Comparison of ENCODE assay signal across 20 cellular contexts in the genomic region with DNA sequence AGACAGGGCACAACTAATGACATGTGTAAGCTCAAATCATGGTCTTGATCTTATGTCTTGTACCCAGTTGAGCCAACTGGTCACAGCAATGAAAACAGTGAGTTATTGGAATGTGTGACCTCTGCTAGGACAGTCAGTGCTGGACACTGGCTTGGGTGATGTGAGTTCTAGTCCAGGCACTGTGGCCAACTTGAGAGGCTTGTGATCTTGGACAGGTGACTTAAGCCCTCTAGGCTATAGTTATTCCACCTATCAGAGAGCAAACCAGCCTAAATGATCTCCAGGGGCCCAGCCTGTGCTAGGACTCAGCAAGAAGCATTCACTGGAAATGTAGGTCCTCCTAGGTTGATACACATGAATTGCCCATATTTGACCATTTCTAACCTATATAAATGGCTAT. TPM values are rescaled to one million over a fixed set of nuclear protein-coding genes. Genes with fewer than 3 reads are reported as not detected.
DNase-seq lines count a peak whose midpoint lies in the region; ATAC-seq, FAIRE-seq and TF ChIP-seq lines count a peak whose summit lies in the region.
"Had no signal": no experiment of that assay in that cellular context is flagged by ENCODE, and none has a peak within 500 bp of the region (broad histone marks: within the 10 kb centered on the region; RNA-seq: fewer than 3 reads in every experiment).

No MANE protein-coding gene starts in this region.

- no peaks in the 10 kb centered on the region for H3K79me2 ChIP-seq in K562 (ENCODE audit: control insufficient read depth, insufficient read depth, low read length)

- no peak for TF ChIP-seq RAD21 in K562 (CRISPR knock-in tag; conservative IDR thresholded peaks at IDR 0.05 in 1 of 2, IDR thresholded peaks at IDR 0.05 in 1 of 2)

- H3K9ac ChIP-seq in K562 (ENCODE audit: insufficient read depth in 1 of 2, low read depth in 2 of 2, low read length in 2 of 2) = no peak overlapping the region
- peak overlapping the region; percentile 66 for H3K9ac ChIP-seq in mucosa of stomach (ENCODE audit: low read length)

- peaks cover 7% of the 10 kb centered on the region for H3K4me1 Mint-ChIP-seq in activated CD8-positive, alpha-beta memory T cell treated with anti-CD3 and anti-CD28 coated beads, Interleukin-2, amount 10 ng/mL, durations not matched to agents 7 days and 5 days
- peaks cover 14% of the 10 kb centered on the region for H3K4me1 Mint-ChIP-seq in CD14-positive monocyte

- TF ChIP-seq POLR2A in K562 (conservative IDR thresholded peaks at IDR 0.05) (no peak), testis (IDR thresholded peaks at IDR 0.05) (no peak)

- no peaks in the 10 kb centered on the region for H3K9me3 ChIP-seq in K562 (replicated peaks; ENCODE audit: control insufficient read depth, insufficient read depth, low read depth, low read length)
- H3K9me3 ChIP-seq in mucosa of stomach (ENCODE audit: control insufficient read depth, low read length) = no peaks in the 10 kb centered on the region
- H3K9me3 ChIP-seq in testis = no peaks in the 10 kb centered on the region
- H3K9me3 ChIP-seq: A549, BE2C, HAP-1 had no signal

- no peaks in the 10 kb centered on the region for H4K20me1 ChIP-seq in K562 (replicated peaks; ENCODE audit: control insufficient read depth, insufficient read depth, low read length)

- CTCF ChIA-PET in activated CD8-positive, alpha-beta memory T cell treated with anti-CD3 and anti-CD28 coated beads, Interleukin-2, amount 10 ng/mL, durations not matched to agents 7 days and 5 days (lab: Charles Lee) = interaction anchor here (1.5 to 2.2 kb wide), 2 partner anchors 17 to 266 kb away, joined by 5 to 6 read pairs; no protein-coding TSS in a partner anchor
- CTCF ChIA-PET in K562 (lab: Yijun Ruan, JAX; ENCODE audit: low intra/inter-chr PET ratio) = no interaction called here

- peak overlapping the region; percentile 13; the same call in 1 of the 2 replicates for H2AFZ ChIP-seq in K562 (ENCODE audit: low read depth, low read length)

- no peaks in the 10 kb centered on the region for H3K36me3 ChIP-seq in K562 (ENCODE audit: control insufficient read depth, insufficient read depth, low read length)
- H3K36me3 ChIP-seq in mucosa of stomach (ENCODE audit: control insufficient read depth, insufficient read depth, low read length) = no peaks in the 10 kb centered on the region
- no peaks in the 10 kb centered on the region for H3K36me3 ChIP-seq in testis (ENCODE audit: low read depth, missing control alignments)
- H3K36me3 ChIP-seq: BE2C, HAP-1 had no signal

- peak; percentile 9 for DNase-seq in activated CD8-positive, alpha-beta memory T cell treated with anti-CD3 and anti-CD28 coated beads, Interleukin-2, amount 10 ng/mL, durations not matched to agents 7 days and 5 days
- DNase-seq in K562 (ENCODE audit: extremely low read depth in 1 of 4, low spot score in 3 of 4) (no peak), testis (peak; percentile 4), D721Med (ENCODE audit: insufficient read length, low spot score) (no peak), activated T-cell treated with anti-CD3 and anti-CD28 coated beads for 4 hours (no peak), CD14-positive monocyte (ENCODE audit: low spot score) (no peak)
- DNase-seq: BE2C, COR-L47, DND-41, GF-D8, GOT3, IMR-90 had no signal

- no peak for ATAC-seq in activated CD8-positive, alpha-beta memory T cell treated with anti-CD3 and anti-CD28 coated beads, Interleukin-2, amount 10 ng/mL, durations not matched to agents 7 days and 5 days
- ATAC-seq in K562 = no peak
- ATAC-seq: A549; CD8-positive, alpha-beta T cell had no signal

- intact Hi-C loops in K562 (cut with micrococcal nuclease) (no loop called here), testis (cut with DNase I; ENCODE audit: low total_unique reads) (no loop called here), CD14-positive monocyte (cut with micrococcal nuclease) (no loop called here)

- no peak overlapping the region for H3K4me2 ChIP-seq in K562 (ENCODE audit: insufficient read depth, low read length)
- H3K4me2 ChIP-seq: A549 had no signal

- H3K9me3 Mint-ChIP-seq in activated CD8-positive, alpha-beta memory T cell treated with anti-CD3 and anti-CD28 coated beads, Interleukin-2, amount 10 ng/mL, durations not matched to agents 7 days and 5 days (ENCODE audit: low read depth) = no peaks in the 10 kb centered on the region
- peaks cover 0 to 2% (median 0%) of the 10 kb centered on the region in 7 donors for H3K9me3 Mint-ChIP-seq in CD14-positive monocyte
- H3K9me3 Mint-ChIP-seq: CD8-positive, alpha-beta T cell had no signal

- no peaks in the 10 kb centered on the region for H3K9me1 ChIP-seq in K562 (ENCODE audit: control insufficient read depth, insufficient read depth, low read length)

- H3K27me3 Mint-ChIP-seq in activated CD8-positive, alpha-beta memory T cell treated with anti-CD3 and anti-CD28 coated beads, Interleukin-2, amount 10 ng/mL, durations not matched to agents 7 days and 5 days = peaks cover 29% of the 10 kb centered on the region
- peaks cover 0 to 10% (median 9%) of the 10 kb centered on the region in 3 donors for H3K27me3 Mint-ChIP-seq in CD14-positive monocyte (ENCODE audit: low read depth in 3 of 3)

- POLR2A ChIA-PET in K562 (lab: Yijun Ruan, JAX) = no interaction called here

- H3K4me3 Mint-ChIP-seq in activated CD8-positive, alpha-beta memory T cell treated with anti-CD3 and anti-CD28 coated beads, Interleukin-2, amount 10 ng/mL, durations not matched to agents 7 days and 5 days = no peak overlapping the region
- H3K4me3 Mint-ChIP-seq in CD14-positive monocyte = no peak overlapping the region
- H3K4me3 Mint-ChIP-seq: CD8-positive, alpha-beta T cell had no signal

- H3K27ac ChIP-seq in K562 (ENCODE audit: extremely low read depth, low read depth, low read length) = no peak overlapping the region
- H3K27ac ChIP-seq in testis = no peak overlapping the region
- H3K27ac ChIP-seq: A549, C4-2B, HL-60 had no signal

- H3K36me3 Mint-ChIP-seq in activated CD8-positive, alpha-beta memory T cell treated with anti-CD3 and anti-CD28 coated beads, Interleukin-2, amount 10 ng/mL, durations not matched to agents 7 days and 5 days = no peaks in the 10 kb centered on the region
- H3K36me3 Mint-ChIP-seq in CD14-positive monocyte = no peaks in the 10 kb centered on the region
- H3K36me3 Mint-ChIP-seq: CD8-positive, alpha-beta T cell had no signal

- no peak overlapping the region for H3K4me3 ChIP-seq in K562
- H3K4me3 ChIP-seq in mucosa of stomach (ENCODE audit: low read length) = peak overlapping the region; percentile 0
- no peak overlapping the region for H3K4me3 ChIP-seq in testis
- H3K4me3 ChIP-seq: A549, HAP-1 had no signal

- no peak for TF ChIP-seq EP300 in K562 (IDR thresholded peaks at IDR 0.05; ENCODE audit: low read length)

- FAIRE-seq in K562 (lab: Jason Lieb, UNC) (no peak), D721Med (lab: Jason Lieb, UNC) (no peak)
- FAIRE-seq: A549, GM19239 had no signal

- in situ Hi-C loops in K562 (cut with MboI) = no loop called here

- TF ChIP-seq CTCF in K562 (IDR thresholded peaks at IDR 0.05 in 2 of 3, conservative IDR thresholded peaks at IDR 0.05 in 1 of 3; ENCODE audit: insufficient read depth in 2 of 3, low read depth in 1 of 3, low read length in 3 of 3) = no peak
- no peak for TF ChIP-seq CTCF in testis (IDR thresholded peaks at IDR 0.05)
- TF ChIP-seq CTCF in D721Med (IDR thresholded peaks at IDR 0.05; ENCODE audit: insufficient read depth, missing control alignments) = no peak
- TF ChIP-seq CTCF in CD14-positive monocyte (IDR thresholded peaks at IDR 0.05) = no peak

- no TSS peak for BruUV-seq in K562 (replicated peaks; lab: Mats Ljungman, UMichigan)

- H3K27ac Mint-ChIP-seq in activated CD8-positive, alpha-beta memory T cell treated with anti-CD3 and anti-CD28 coated beads, Interleukin-2, amount 10 ng/mL, durations not matched to agents 7 days and 5 days = no peak overlapping the region
- H3K27ac Mint-ChIP-seq in CD14-positive monocyte = no peak overlapping the region
- H3K27ac Mint-ChIP-seq: CD8-positive, alpha-beta T cell had no signal

- H3K4me1 ChIP-seq in K562 (replicated peaks in 1 of 2; ENCODE audit: control insufficient read depth in 2 of 2, insufficient read depth in 2 of 2, low read length in 2 of 2) = peaks cover 0 to 2% of the 10 kb centered on the region in 2 experiments; a peak in 2 of 5 replicates
- peaks cover 13% of the 10 kb centered on the region for H3K4me1 ChIP-seq in mucosa of stomach (ENCODE audit: control insufficient read depth, insufficient read depth, low read length)
- H3K4me1 ChIP-seq in testis = no peaks in the 10 kb centered on the region
- H3K4me1 ChIP-seq: BE2C had no signal

- H3K27me3 ChIP-seq in K562 (ENCODE audit: control insufficient read depth in 2 of 2, insufficient read depth in 2 of 2, low read length in 2 of 2) (peaks cover 5 to 12% of the 10 kb centered on the region in 2 experiments; a peak in 3 of 5 replicates), mucosa of stomach (ENCODE audit: control insufficient read depth, insufficient read depth, low read length) (no peaks in the 10 kb centered on the region), testis (no peaks in the 10 kb centered on the region)

RNA-seq across cellular contexts. Expression of a gene that starts 1.1 kb away (rescaled TPM):
- total RNA-seq in activated CD8-positive, alpha-beta memory T cell treated with anti-CD3 and anti-CD28 coated beads, Interleukin-2, amount 10 ng/mL, durations not matched to agents 7 days and 5 days = not detected
- not detected in 2 replicates for total RNA-seq in K562 (2011; cell fraction: chromatin; rRNA removed; ENCODE audit: low replicate concordance)
- not detected in 2 replicates for total RNA-seq in K562 (2011; cell fraction: nucleolus; rRNA removed)
- not detected in 2 replicates for total RNA-seq in K562 (2011; cell fraction: nucleoplasm; rRNA removed)
- total RNA-seq in K562 (2014; rRNA removed) (not detected in 2 replicates), K562 (2014; rRNA removed; fragmentation: Illumina TruSeq; extraction: Trizol) (not detected in 2 replicates), K562 (2015; rRNA removed; fragmentation: Illumina TruSeq; extraction: Trizol) (not detected in 2 replicates), K562 (2021) (not detected in 2 replicates), testis (under 1 TPM in 1 of 2 donors, not detected in 1; 0.37 TPM)
- polyA plus RNA-seq in K562 (2011; rRNA removed) (not detected in 2 replicates), K562 (2014; fragmentation: Illumina TruSeq; extraction: Trizol) (not detected in 2 replicates), K562 (2014; fragmentation: Nextera tagmentation; extraction: Ambion mirVana) (not detected), K562 (2014; rRNA removed) (not detected in 2 replicates), testis (ENCODE audit: insufficient read depth, low read depth, low replicate concordance) (0.74 TPM), CD14-positive monocyte (under 1 TPM in 1 of 2 donors, not detected in 1; 0.27 TPM)
- not detected in 2 replicates for polyA plus RNA-seq in K562 (2011; cell fraction: cytosol; rRNA removed)
- polyA plus RNA-seq in K562 (2011; cell fraction: nucleus; rRNA removed) = not detected in 2 replicates
- polyA plus RNA-seq in K562 (2012) = not detected in 2 replicates
- not detected in 2 replicates for polyA minus RNA-seq in K562 (2011; rRNA and poly(A)+ RNA removed)
- not detected in 2 replicates for polyA minus RNA-seq in K562 (2011; cell fraction: cytosol; rRNA and poly(A)+ RNA removed)
- not detected in 2 replicates for polyA minus RNA-seq in K562 (2011; cell fraction: nucleus; rRNA and poly(A)+ RNA removed)
- total RNA-seq: CD8-positive, alpha-beta T cell; IMR-90 had no signal
- polyA plus RNA-seq: A549, AG04450, IMR-90 had no signal

RNA-seq across cellular contexts. Expression of a gene that starts 10.4 kb away (rescaled TPM):
- total RNA-seq in activated CD8-positive, alpha-beta memory T cell treated with anti-CD3 and anti-CD28 coated beads, Interleukin-2, amount 10 ng/mL, durations not matched to agents 7 days and 5 days = 1 to 10 TPM; 3.4 to 6.7 TPM
- 18.4 and 18.7 TPM in 2 replicates for total RNA-seq in K562 (2011; cell fraction: chromatin; rRNA removed; ENCODE audit: low replicate concordance)
- total RNA-seq in K562 (2011; cell fraction: nucleolus; rRNA removed) = 4.7 and 11.2 TPM in 2 replicates
- 18.9 and 26.6 TPM in 2 replicates for total RNA-seq in K562 (2011; cell fraction: nucleoplasm; rRNA removed)
- 11.9 and 39.6 TPM in 2 replicates for total RNA-seq in K562 (2014; rRNA removed)
- total RNA-seq in K562 (2014; rRNA removed; fragmentation: Illumina TruSeq; extraction: Trizol) = 17.7 and 28.5 TPM in 2 replicates
- 12.2 and 14.1 TPM in 2 replicates for total RNA-seq in K562 (2015; rRNA removed; fragmentation: Illumina TruSeq; extraction: Trizol)
- total RNA-seq in K562 (2021) = 3.9 and 29.5 TPM in 2 replicates
- polyA plus RNA-seq in K562 (2011; rRNA removed) = 6.1 and 9.2 TPM in 2 replicates
- 7.9 and 11.5 TPM in 2 replicates for polyA plus RNA-seq in K562 (2011; cell fraction: cytosol; rRNA removed)
- polyA plus RNA-seq in K562 (2011; cell fraction: nucleus; rRNA removed) = 11.4 and 14.1 TPM in 2 replicates
- 0.83 and 9.8 TPM in 2 replicates for polyA plus RNA-seq in K562 (2012)
- polyA plus RNA-seq in K562 (2014; fragmentation: Illumina TruSeq; extraction: Trizol) = 39.8 and 42.6 TPM in 2 replicates
- 100 to 1,000 TPM in 1 of 2 experiments, 10 to 100 TPM in 1; 86.3 to 113 TPM for polyA plus RNA-seq in K562 (2014; fragmentation: Nextera tagmentation; extraction: Ambion mirVana)
- 25.5 and 50.4 TPM in 2 replicates for polyA plus RNA-seq in K562 (2014; rRNA removed)
- polyA minus RNA-seq in K562 (2011; rRNA and poly(A)+ RNA removed) = 7.9 and 21.9 TPM in 2 replicates
- 1.1 and 3.3 TPM in 2 replicates for polyA minus RNA-seq in K562 (2011; cell fraction: cytosol; rRNA and poly(A)+ RNA removed)
- 5.9 and 11.8 TPM in 2 replicates for polyA minus RNA-seq in K562 (2011; cell fraction: nucleus; rRNA and poly(A)+ RNA removed)
- total RNA-seq in testis = 10 to 100 TPM in 1 of 2 donors, 1 to 10 TPM in 1; 5.0 to 13.3 TPM
- polyA plus RNA-seq in testis (ENCODE audit: insufficient read depth, low read depth, low replicate concordance) = 9.1 TPM
- polyA plus RNA-seq in CD14-positive monocyte = 10 to 100 TPM in 1 of 2 donors, 1 to 10 TPM in 1; 4.0 to 10.7 TPM

RNA-seq across cellular contexts. Expression of a gene that starts 58.8 kb away (rescaled TPM):
- not detected for total RNA-seq in activated CD8-positive, alpha-beta memory T cell treated with anti-CD3 and anti-CD28 coated beads, Interleukin-2, amount 10 ng/mL, durations not matched to agents 7 days and 5 days
- not detected in 2 replicates for total RNA-seq in K562 (2011; cell fraction: chromatin; rRNA removed; ENCODE audit: low replicate concordance)
- total RNA-seq in K562 (2011; cell fraction: nucleolus; rRNA removed) = not detected in 2 replicates
- total RNA-seq in K562 (2011; cell fraction: nucleoplasm; rRNA removed) = not detected in 2 replicates
- total RNA-seq in K562 (2014; rRNA removed) (not detected in 2 replicates), K562 (2014; rRNA removed; fragmentation: Illumina TruSeq; extraction: Trizol) (not detected in 2 replicates), K562 (2015; rRNA removed; fragmentation: Illumina TruSeq; extraction: Trizol) (not detected in 2 replicates), K562 (2021) (not detected in 2 replicates), testis (under 1 TPM in 1 of 2 donors, not detected in 1; 0.37 TPM)
- polyA plus RNA-seq in K562 (2011; rRNA removed) (not detected in 2 replicates), K562 (2014; fragmentation: Illumina TruSeq; extraction: Trizol) (not detected in 2 replicates), K562 (2014; fragmentation: Nextera tagmentation; extraction: Ambion mirVana) (not detected), K562 (2014; rRNA removed) (not detected in 2 replicates), testis (ENCODE audit: insufficient read depth, low read depth, low replicate concordance) (not detected), CD14-positive monocyte (not detected)
- not detected in 2 replicates for polyA plus RNA-seq in K562 (2011; cell fraction: cytosol; rRNA removed)
- not detected in 2 replicates for polyA plus RNA-seq in K562 (2011; cell fraction: nucleus; rRNA removed)
- polyA plus RNA-seq in K562 (2012) = not detected in 2 replicates
- not detected in 2 replicates for polyA minus RNA-seq in K562 (2011; rRNA and poly(A)+ RNA removed)
- polyA minus RNA-seq in K562 (2011; cell fraction: cytosol; rRNA and poly(A)+ RNA removed) = not detected in 2 replicates
- not detected in 2 replicates for polyA minus RNA-seq in K562 (2011; cell fraction: nucleus; rRNA and poly(A)+ RNA removed)
- total RNA-seq: CD8-positive, alpha-beta T cell; IMR-90 had no signal
- polyA plus RNA-seq: A549, AG04450, IMR-90 had no signal

Comparison
In these comparisons a context has a peak if more than half of its experiments do, and no peak if none do; other contexts are left out.
1. DNase-seq: peak in activated CD8-positive, alpha-beta memory T cell treated with anti-CD3 and anti-CD28 coated beads, Interleukin-2, amount 10 ng/mL, durations not matched to agents 7 days and 5 days (single experiment) and testis (single experiment); none in K562 (0 of 4), D721Med (single experiment), activated T-cell treated with anti-CD3 and anti-CD28 coated beads for 4 hours (single experiment) and CD14-positive monocyte (single experiment).